9 cellular contexts compared by ENCODE assay signal in genomic region chr3:167691366-167691765, GRCh38. TPM values are rescaled to one million over a fixed set of nuclear protein-coding genes. Genes with fewer than 3 reads are reported as not detected.
DNase-seq lines count a peak whose midpoint lies in the region; ATAC-seq and TF ChIP-seq lines count a peak whose summit lies in the region.
"Had no signal": no experiment of that assay in that cellular context is flagged by ENCODE, and none has a peak within 500 bp of the region (broad histone marks: within the 10 kb centered on the region; RNA-seq: fewer than 3 reads in every experiment).

No MANE protein-coding gene starts in this region.

- H3K27ac Mint-ChIP-seq in activated CD4-positive, alpha-beta T cell treated with anti-CD3 and anti-CD28 coated beads, Interleukin-2, amount 10 ng/mL, durations not matched to agents 24 days and 14 days = peak overlapping the region; percentile 26

- no peaks in the 10 kb centered on the region for H3K27me3 Mint-ChIP-seq in activated CD4-positive, alpha-beta T cell treated with anti-CD3 and anti-CD28 coated beads, Interleukin-2, amount 10 ng/mL, durations not matched to agents 24 days and 14 days

- H3K36me3 ChIP-seq in testis (ENCODE audit: low read depth, missing control alignments) = no peaks in the 10 kb centered on the region

- no peak overlapping the region for H3K27ac ChIP-seq in testis

- H3K36me3 Mint-ChIP-seq in activated CD4-positive, alpha-beta T cell treated with anti-CD3 and anti-CD28 coated beads, Interleukin-2, amount 10 ng/mL, durations not matched to agents 24 days and 14 days (ENCODE audit: low read depth) = peaks cover 37% of the 10 kb centered on the region

- no peak overlapping the region for H3K4me3 ChIP-seq in testis

- H3K27me3 ChIP-seq in testis = no peaks in the 10 kb centered on the region

- H3K4me1 Mint-ChIP-seq in activated CD4-positive, alpha-beta T cell treated with anti-CD3 and anti-CD28 coated beads, Interleukin-2, amount 10 ng/mL, durations not matched to agents 24 days and 14 days = peaks cover 20% of the 10 kb centered on the region

- no peaks in the 10 kb centered on the region for H3K9me3 ChIP-seq in testis

- H3K4me3 Mint-ChIP-seq in activated CD4-positive, alpha-beta T cell treated with anti-CD3 and anti-CD28 coated beads, Interleukin-2, amount 10 ng/mL, durations not matched to agents 24 days and 14 days = no peak overlapping the region

- whole genome bisulfite sequencing in testis, 2 donors = 63 to 76% methylated on average over 3 of the region's 3 CpGs

- no peaks in the 10 kb centered on the region for H3K4me1 ChIP-seq in testis

- no peak for TF ChIP-seq POLR2A in testis (IDR thresholded peaks at IDR 0.05)

- TF ChIP-seq CTCF in testis (IDR thresholded peaks at IDR 0.05) = no peak

- peak; percentile 100 for ATAC-seq in HG03139 (IDR thresholded peaks at IDR 0.05; ENCODE audit: unreplicated experiment)

- H3K9me3 Mint-ChIP-seq in activated CD4-positive, alpha-beta T cell treated with anti-CD3 and anti-CD28 coated beads, Interleukin-2, amount 10 ng/mL, durations not matched to agents 24 days and 14 days = no peaks in the 10 kb centered on the region

- peak; percentile 4 to 13 for DNase-seq in stimulated activated CD8-positive, alpha-beta memory T cell treated with anti-CD3 and anti-CD28 coated beads, Interleukin-15, amount 100 ng/mL, for 48 hours (ENCODE audit: low read depth in 2 of 2)
- DNase-seq in stimulated activated CD8-positive, alpha-beta memory T cell treated with anti-CD3 and anti-CD28 coated beads, Interleukin-4, amount 100 ng/mL, for 48 hours = no peak
- peak; percentile 72 for DNase-seq in activated CD4-positive, alpha-beta T cell treated with anti-CD3 and anti-CD28 coated beads, Interleukin-2, amount 10 ng/mL, durations not matched to agents 24 days and 14 days
- DNase-seq in testis (no peak), C1 segment of cervical spinal cord (lab: John Stamatoyannopoulos, UW) (no peak), NCI-H345 (lab: John Stamatoyannopoulos, UW) (no peak), middle frontal gyrus (ENCODE audit: extremely low spot score, low spot score) (no peak)

- intact Hi-C loops in activated CD4-positive, alpha-beta T cell treated with anti-CD3 and anti-CD28 coated beads, Interleukin-2, amount 10 ng/mL, durations not matched to agents 24 days and 14 days (cut with micrococcal nuclease) = loop anchor here (1.0 kb wide), 1 partner anchor 43 kb away; the partner anchor contains the start of gene PDCD10
- intact Hi-C loops in testis (cut with DNase I; ENCODE audit: low total_unique reads) = no loop called here

RNA-seq across cellular contexts. Expression of gene WDR49, which starts 37.6 kb away (rescaled TPM):
- 0.09 and 0.12 TPM in 2 replicates for total RNA-seq in activated CD4-positive, alpha-beta T cell treated with anti-CD3 and anti-CD28 coated beads, Interleukin-2, amount 10 ng/mL, durations not matched to agents 24 days and 14 days
- total RNA-seq in testis = under 1 TPM; 0.55 to 0.93 TPM
- 0.83 TPM for polyA plus RNA-seq in testis (ENCODE audit: insufficient read depth, low read depth, low replicate concordance)
- polyA plus RNA-seq: keratinocyte had no signal

RNA-seq across cellular contexts. Expression of gene PDCD10, which starts 43.3 kb away (rescaled TPM):
- 73.9 and 76.1 TPM in 2 replicates for total RNA-seq in activated CD4-positive, alpha-beta T cell treated with anti-CD3 and anti-CD28 coated beads, Interleukin-2, amount 10 ng/mL, durations not matched to agents 24 days and 14 days
- 10 to 100 TPM; 59.4 to 64.7 TPM for total RNA-seq in testis
- polyA plus RNA-seq in testis (ENCODE audit: insufficient read depth, low read depth, low replicate concordance) = 62.8 TPM

RNA-seq across cellular contexts. Expression of gene SERPINI1, which starts 44.2 kb away (rescaled TPM):
- total RNA-seq in activated CD4-positive, alpha-beta T cell treated with anti-CD3 and anti-CD28 coated beads, Interleukin-2, amount 10 ng/mL, durations not matched to agents 24 days and 14 days = 0.49 and 0.57 TPM in 2 replicates
- total RNA-seq in testis = 10 to 100 TPM; 17.6 to 24.0 TPM
- 13.3 TPM for polyA plus RNA-seq in testis (ENCODE audit: insufficient read depth, low read depth, low replicate concordance)

Comparison
In these comparisons a context has a peak if more than half of its experiments do, and no peak if none do; other contexts are left out.
1. DNase-seq: peak in stimulated activated CD8-positive, alpha-beta memory T cell treated with anti-CD3 and anti-CD28 coated beads, Interleukin-15, amount 100 ng/mL, for 48 hours (2 of 2) and activated CD4-positive, alpha-beta T cell treated with anti-CD3 and anti-CD28 coated beads, Interleukin-2, amount 10 ng/mL, durations not matched to agents 24 days and 14 days (single experiment); none in stimulated activated CD8-positive, alpha-beta memory T cell treated with anti-CD3 and anti-CD28 coated beads, Interleukin-4, amount 100 ng/mL, for 48 hours (single experiment), testis (single experiment), C1 segment of cervical spinal cord (0 of 14), NCI-H345 (single experiment) and middle frontal gyrus (single experiment).
2. RNA of gene SERPINI1, which starts 44.2 kb away (total RNA-seq): 17.6 to 24.0 TPM in testis; 0.49 to 0.57 TPM in activated CD4-positive, alpha-beta T cell treated with anti-CD3 and anti-CD28 coated beads, Interleukin-2, amount 10 ng/mL, durations not matched to agents 24 days and 14 days; every median in the first group is over 10 times any median in the second.